8 cellular contexts compared by ENCODE assay signal in genomic region chr9:136991993-136992818, GRCh38. TPM values are rescaled to one million over a fixed set of nuclear protein-coding genes. Genes with fewer than 3 reads are reported as not detected.
DNase-seq lines count a peak whose midpoint lies in the region; ATAC-seq, FAIRE-seq and TF ChIP-seq lines count a peak whose summit lies in the region.

PAXX (plus strand) TSS chr9:136992422; CDS start chr9:136992444, 22 bp downstream.

- H3K36me3 ChIP-seq in left ventricle myocardium inferior (peaks cover 11% of the 10 kb centered on the region), prostate gland (no peaks in the 10 kb centered on the region)

- H3K27me3 ChIP-seq in left ventricle myocardium inferior (ENCODE audit: low read depth) (peaks cover 43% of the 10 kb centered on the region), prostate gland (replicated peaks; ENCODE audit: insufficient read depth) (no peaks in the 10 kb centered on the region)

- TF ChIP-seq POLR2A in GM12892 (IDR thresholded peaks at IDR 0.05; ENCODE audit: low read depth, low read length) (peak; percentile 58; the same call in 1 of the 2 replicates), prostate gland (IDR thresholded peaks at IDR 0.05) (peak; percentile 29)

- peaks cover 18% of the 10 kb centered on the region for H3K4me1 Mint-ChIP-seq in T-helper 1 cell treated with Interleukin-12 subunit alpha and Interleukin-12 subunit beta and Interleukin-4 antibody, amounts not matched to agents 30 μg/mL and 1 μg/mL, for 36 hours (ENCODE audit: low read depth)

- no peaks in the 10 kb centered on the region for H3K9me3 Mint-ChIP-seq in T-helper 1 cell treated with Interleukin-12 subunit alpha and Interleukin-12 subunit beta and Interleukin-4 antibody, amounts not matched to agents 30 μg/mL and 1 μg/mL, for 36 hours

- peak within 1 kb of the TSS; percentile 92 for H3K27ac ChIP-seq in left ventricle myocardium inferior (replicated peaks)
- H3K27ac ChIP-seq in prostate gland, result peak within 1 kb of the TSS; percentile 77 to 84

- peaks cover 28% of the 10 kb centered on the region for H3K27me3 Mint-ChIP-seq in T-helper 1 cell treated with Interleukin-12 subunit alpha and Interleukin-12 subunit beta and Interleukin-4 antibody, amounts not matched to agents 30 μg/mL and 1 μg/mL, for 36 hours (ENCODE audit: low read depth)

- WGBS in prostate gland, result under 1% methylated on average over 86 of the region's 92 CpGs

- DNase-seq in GM12892 (ENCODE audit: insufficient read length), result peak; percentile 99
- peak; percentile 66 for DNase-seq in NCI-H1105 treated with DMSO at 0.1 percent for 48 hours (lab: John Stamatoyannopoulos, UW)
- peak; percentile 87 for DNase-seq in amniotic epithelial cell (ENCODE audit: low read depth)
- peak; percentile 94 for DNase-seq in left ventricle myocardium inferior
- DNase-seq in prostate gland (ENCODE audit: low spot score), result peak; percentile 90
- peak; percentile 93 for DNase-seq in ureter (ENCODE audit: low spot score)

- ATAC-seq in HG02623 (IDR thresholded peaks at IDR 0.05; ENCODE audit: unreplicated experiment), result peak; percentile 67

- H3K36me3 Mint-ChIP-seq in T-helper 1 cell treated with Interleukin-12 subunit alpha and Interleukin-12 subunit beta and Interleukin-4 antibody, amounts not matched to agents 30 μg/mL and 1 μg/mL, for 36 hours (ENCODE audit: low read depth), result peaks cover 9% of the 10 kb centered on the region

- intact Hi-C loops in left ventricle myocardium inferior (cut with micrococcal nuclease), result no loop called here
- intact Hi-C loops in prostate gland (cut with DNase I), result no loop called here

- peak; percentile 93 for FAIRE-seq in GM12892 (lab: Jason Lieb, UNC)

- TF ChIP-seq CTCF in left ventricle myocardium inferior (IDR thresholded peaks at IDR 0.05; ENCODE audit: borderline replicate concordance), result no peak
- TF ChIP-seq CTCF in prostate gland (IDR thresholded peaks at IDR 0.05), result peak in 1 of 4 experiments; percentile 22

- peak within 1 kb of the TSS; percentile 88 for H3K27ac Mint-ChIP-seq in T-helper 1 cell treated with Interleukin-12 subunit alpha and Interleukin-12 subunit beta and Interleukin-4 antibody, amounts not matched to agents 30 μg/mL and 1 μg/mL, for 36 hours

- peaks cover 60% of the 10 kb centered on the region for H3K4me1 ChIP-seq in left ventricle myocardium inferior
- peaks cover 21% of the 10 kb centered on the region for H3K4me1 ChIP-seq in prostate gland (replicated peaks)

- peak within 1 kb of the TSS; percentile 84 for H3K4me3 Mint-ChIP-seq in T-helper 1 cell treated with Interleukin-12 subunit alpha and Interleukin-12 subunit beta and Interleukin-4 antibody, amounts not matched to agents 30 μg/mL and 1 μg/mL, for 36 hours

- H3K4me3 ChIP-seq in left ventricle myocardium inferior (peak within 1 kb of the TSS; percentile 74), prostate gland (peak within 1 kb of the TSS; percentile 66 to 68)

- H3K9me3 ChIP-seq in left ventricle myocardium inferior (replicated peaks) (peaks cover 4% of the 10 kb centered on the region), prostate gland (no peaks in the 10 kb centered on the region)

RNA-seq across cellular contexts. Expression of gene PAXX, which starts in this region (rescaled TPM):
- 12.8 TPM for polyA plus RNA-seq in GM12892 (2012; ENCODE audit: missing spikeins)
- total RNA-seq in left ventricle myocardium inferior (19.8 TPM), prostate gland (10 to 100 TPM; 61.6 to 71.8 TPM), ureter (51.5 TPM)

Comparison
In these comparisons a context has a peak if more than half of its experiments do, and no peak if none do; other contexts are left out.
1. Peak in every context shown above with its lines: DNase-seq, ATAC-seq, H3K4me3 ChIP-seq and H3K27ac ChIP-seq.